Comparison of ENCODE assay signal across 16 cellular contexts in the genomic region with DNA sequence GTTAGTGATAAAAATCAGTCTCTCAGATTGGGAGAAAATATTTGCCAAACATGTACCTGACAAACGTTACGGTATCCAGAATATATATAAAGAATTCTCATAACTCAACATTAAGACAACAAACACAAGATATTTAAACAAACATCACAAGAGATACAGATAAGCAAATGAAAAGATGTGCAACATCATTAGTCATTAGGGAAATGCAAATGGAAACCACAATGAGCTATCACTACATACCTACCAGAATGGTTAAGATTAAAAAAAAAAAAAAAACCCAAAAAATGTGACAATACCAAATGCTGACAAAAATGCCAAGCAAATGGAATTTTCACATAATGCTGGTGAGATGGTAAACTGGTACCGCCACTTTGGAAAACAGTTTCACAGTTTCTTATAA. TPM values are rescaled to one million over a fixed set of nuclear protein-coding genes. Genes with fewer than 3 reads are reported as not detected.
DNase-seq lines count a peak whose midpoint lies in the region; FAIRE-seq and TF ChIP-seq lines count a peak whose summit lies in the region.
"Had no signal": no experiment of that assay in that cellular context is flagged by ENCODE, and none has a peak within 500 bp of the region (broad histone marks: within the 10 kb centered on the region; RNA-seq: fewer than 3 reads in every experiment).

No MANE protein-coding gene starts in this region.

- no peak overlapping the region for H4K8ac ChIP-seq in mesenchymal stem cell (ENCODE audit: low read length)

- no peaks in the 10 kb centered on the region for H3K4me1 Mint-ChIP-seq in astrocyte (ENCODE audit: low read depth, unreplicated experiment)
- H3K4me1 Mint-ChIP-seq in CD4-positive, alpha-beta memory T cell, result peaks cover 4 to 17% (median 12%) of the 10 kb centered on the region in 4 donors

- peak; percentile 11 for DNase-seq in EH (ENCODE audit: low read depth)
- DNase-seq in NCI-H526 (lab: John Stamatoyannopoulos, UW), result peak; percentile 56 to 63
- DNase-seq in astrocyte (ENCODE audit: low read depth), result peak; percentile 6
- peak; percentile 9 for DNase-seq in mesenchymal stem cell
- no peak for DNase-seq in NOMO-1 (lab: John Stamatoyannopoulos, UW; ENCODE audit: unreplicated experiment in 2 of 2)
- DNase-seq in CD4-positive, alpha-beta memory T cell, result no peak
- DNase-seq: CD8-positive, alpha-beta memory T cell; COR-L47; DMS 273 treated with DMSO at 0.1 percent for 48 hours; GDM1; GM23248 had no signal

- H2BK5ac ChIP-seq in mesenchymal stem cell (ENCODE audit: low read depth, low read length, poor library complexity, severe bottlenecking), result no peak overlapping the region

- H3K4me1 ChIP-seq in astrocyte (ENCODE audit: insufficient read depth, low read length) (no peaks in the 10 kb centered on the region), mesenchymal stem cell (ENCODE audit: control insufficient read depth, insufficient read depth, low read depth, low read length) (no peaks in the 10 kb centered on the region)
- H3K4me1 ChIP-seq in CD4-positive, alpha-beta memory T cell (ENCODE audit: insufficient read depth, low read length), result no peaks in the 10 kb centered on the region
- H3K4me1 ChIP-seq: BLaER1 treated with 17β-estradiol and CSF1 and Interleukin-3, amounts not matched to agents 10 nM and 100 nM; HAP-1 had no signal

- H3K9ac ChIP-seq in astrocyte (ENCODE audit: low read length) (no peak overlapping the region), mesenchymal stem cell (ENCODE audit: low read length) (no peak overlapping the region)
- H3K9ac ChIP-seq: BLaER1 treated with 17β-estradiol and CSF1 and Interleukin-3, amounts not matched to agents 10 nM and 100 nM; GM23248 had no signal

- no peak overlapping the region for H3K4me3 Mint-ChIP-seq in astrocyte (ENCODE audit: unreplicated experiment)
- H3K4me3 Mint-ChIP-seq in CD4-positive, alpha-beta memory T cell, result no peak overlapping the region
- H3K4me3 Mint-ChIP-seq: B cell; CD8-positive, alpha-beta memory T cell had no signal

- H3K27ac ChIP-seq in astrocyte (ENCODE audit: low read depth, low read length) (no peak overlapping the region), mesenchymal stem cell (ENCODE audit: low read length, poor library complexity, severe bottlenecking) (no peak overlapping the region)
- no peak overlapping the region for H3K27ac ChIP-seq in CD4-positive, alpha-beta memory T cell (ENCODE audit: low read depth, low read length)
- H3K27ac ChIP-seq: BLaER1 treated with 17β-estradiol and CSF1 and Interleukin-3, amounts not matched to agents 10 nM and 100 nM; GM23248 had no signal

- TF ChIP-seq CTCF in astrocyte (IDR thresholded peaks at IDR 0.05; ENCODE audit: insufficient read depth, low read depth, low read length), result no peak

- FAIRE-seq in astrocyte (lab: Jason Lieb, UNC), result no peak
- FAIRE-seq: GM12892, GM18507 had no signal

- WGBS in mesenchymal stem cell, result 100% methylated on average over 1 of the region's 3 CpGs

- H2BK15ac ChIP-seq in mesenchymal stem cell (ENCODE audit: low read depth, poor library complexity, severe bottlenecking), result no peak overlapping the region

- H3K4me2 ChIP-seq in astrocyte (ENCODE audit: low read length), result no peak overlapping the region
- H3K4me2 ChIP-seq in mesenchymal stem cell (ENCODE audit: low read length, poor library complexity, severe bottlenecking), result no peak overlapping the region
- H3K4me2 ChIP-seq: BLaER1 treated with 17β-estradiol and CSF1 and Interleukin-3, amounts not matched to agents 10 nM and 100 nM had no signal

- H3K14ac ChIP-seq in mesenchymal stem cell (ENCODE audit: low read length in 2 of 2), result no peak overlapping the region

- H3K27me3 ChIP-seq in astrocyte (ENCODE audit: insufficient read depth, low read length) (no peaks in the 10 kb centered on the region), mesenchymal stem cell (ENCODE audit: control insufficient read depth in 1 of 2, insufficient read depth in 1 of 2, low read length in 2 of 2) (no peaks in the 10 kb centered on the region)
- no peaks in the 10 kb centered on the region for H3K27me3 ChIP-seq in CD4-positive, alpha-beta memory T cell (ENCODE audit: insufficient read depth, low read length)
- H3K27me3 ChIP-seq: BLaER1 treated with 17β-estradiol and CSF1 and Interleukin-3, amounts not matched to agents 10 nM and 100 nM had no signal

- H3K9me3 ChIP-seq in astrocyte (ENCODE audit: insufficient read depth, low read depth, low read length), result no peaks in the 10 kb centered on the region
- H3K9me3 ChIP-seq in mesenchymal stem cell (ENCODE audit: control insufficient read depth, low read length), result no peaks in the 10 kb centered on the region
- no peaks in the 10 kb centered on the region for H3K9me3 ChIP-seq in CD4-positive, alpha-beta memory T cell (ENCODE audit: control insufficient read depth in 1 of 2, low read length in 2 of 2)
- H3K9me3 ChIP-seq: HAP-1 had no signal

- H3K36me3 Mint-ChIP-seq in astrocyte (ENCODE audit: low read depth, unreplicated experiment), result peaks cover 14% of the 10 kb centered on the region
- peaks cover 57 to 78% of the 10 kb centered on the region in 2 donors for H3K36me3 Mint-ChIP-seq in CD4-positive, alpha-beta memory T cell

- H2BK120ac ChIP-seq in mesenchymal stem cell (ENCODE audit: low read depth, low read length), result no peak overlapping the region

- no peak overlapping the region for H4K91ac ChIP-seq in mesenchymal stem cell (ENCODE audit: low read length)

- H3K4me3 ChIP-seq in astrocyte (ENCODE audit: insufficient read depth, low read depth, low read length), result no peak overlapping the region
- no peak overlapping the region for H3K4me3 ChIP-seq in mesenchymal stem cell (ENCODE audit: insufficient read depth in 1 of 2, low read depth in 1 of 2, low read length in 2 of 2)
- no peak overlapping the region for H3K4me3 ChIP-seq in CD4-positive, alpha-beta memory T cell (ENCODE audit: low read length in 2 of 2)
- H3K4me3 ChIP-seq: BLaER1 treated with 17β-estradiol and CSF1 and Interleukin-3, amounts not matched to agents 10 nM and 100 nM; GM23248; HAP-1 had no signal

- no peak overlapping the region for H2AFZ ChIP-seq in astrocyte (ENCODE audit: low read depth, low read length)
- H2AFZ ChIP-seq in mesenchymal stem cell (ENCODE audit: low read depth, low read length), result no peak overlapping the region
- H2AFZ ChIP-seq: GM23248 had no signal

- intact Hi-C loops in CD4-positive, alpha-beta memory T cell (cut with micrococcal nuclease), result no loop called here

- H3K27ac Mint-ChIP-seq in astrocyte (ENCODE audit: unreplicated experiment), result no peak overlapping the region
- H3K27ac Mint-ChIP-seq in CD4-positive, alpha-beta memory T cell, result no peak overlapping the region
- H3K27ac Mint-ChIP-seq: B cell; CD8-positive, alpha-beta memory T cell had no signal

- no peak overlapping the region for H3K4ac ChIP-seq in mesenchymal stem cell (ENCODE audit: low read depth in 1 of 2, low read length in 2 of 2)

- H3K27me3 Mint-ChIP-seq in astrocyte (ENCODE audit: low read depth, unreplicated experiment), result no peaks in the 10 kb centered on the region
- no peaks in the 10 kb centered on the region for H3K27me3 Mint-ChIP-seq in CD4-positive, alpha-beta memory T cell
- H3K27me3 Mint-ChIP-seq: B cell; CD8-positive, alpha-beta memory T cell had no signal

- H3K18ac ChIP-seq in mesenchymal stem cell (ENCODE audit: low read depth in 1 of 2, low read length in 2 of 2), result no peak overlapping the region

- H3K36me3 ChIP-seq in astrocyte (ENCODE audit: insufficient read depth, low read length), result peaks cover 3% of the 10 kb centered on the region
- H3K36me3 ChIP-seq in mesenchymal stem cell (ENCODE audit: control insufficient read depth in 1 of 2, insufficient read depth in 2 of 2, low read depth in 1 of 2, low read length in 2 of 2), result peaks cover 12 to 69% of the 10 kb centered on the region in 2 experiments
- H3K36me3 ChIP-seq in CD4-positive, alpha-beta memory T cell (ENCODE audit: insufficient read depth, low read length), result peaks cover 8% of the 10 kb centered on the region

- CTCF ChIA-PET in CD4-positive, alpha-beta memory T cell (lab: Charles Lee; ENCODE audit: partially characterized antibody), result no interaction called here

- H2BK12ac ChIP-seq in mesenchymal stem cell (ENCODE audit: low read length in 2 of 2), result no peak overlapping the region

- H2AK5ac ChIP-seq in mesenchymal stem cell (ENCODE audit: low read length, severe bottlenecking), result no peak overlapping the region

- H3K79me2 ChIP-seq in astrocyte (ENCODE audit: insufficient read depth, low read length), result peaks cover 10% of the 10 kb centered on the region

- H3K23ac ChIP-seq in mesenchymal stem cell (ENCODE audit: low read length in 2 of 2), result no peak overlapping the region

- H3K9me3 Mint-ChIP-seq in astrocyte (ENCODE audit: unreplicated experiment), result no peaks in the 10 kb centered on the region
- peaks cover 0 to 6% (median 0%) of the 10 kb centered on the region in 8 donors for H3K9me3 Mint-ChIP-seq in CD4-positive, alpha-beta memory T cell

- H3K79me1 ChIP-seq in mesenchymal stem cell (replicated peaks; ENCODE audit: low read length, poor library complexity, severe bottlenecking), result peaks cover 27% of the 10 kb centered on the region

- H4K20me1 ChIP-seq in astrocyte (ENCODE audit: insufficient read depth, low read length), result peaks cover 24% of the 10 kb centered on the region

- POLR2A ChIA-PET in CD4-positive, alpha-beta memory T cell (lab: Charles Lee; ENCODE audit: partially characterized antibody), result no interaction called here

RNA-seq across cellular contexts. Expression of gene CERT1, which starts 15.4 kb away (rescaled TPM):
- 29.5 and 29.6 TPM in 2 replicates for total RNA-seq in astrocyte
- 33.2 TPM for polyA plus RNA-seq in mesenchymal stem cell (2013, experiment 1 of 2)
- polyA plus RNA-seq in mesenchymal stem cell (2013, experiment 2 of 2), result 34.9 TPM
- 10 to 100 TPM; 43.8 to 49.7 TPM for total RNA-seq in CD4-positive, alpha-beta memory T cell
- 10 to 100 TPM; 16.8 to 22.5 TPM for polyA plus RNA-seq in CD4-positive, alpha-beta memory T cell

RNA-seq across cellular contexts. Expression of gene POLK, which starts 15.7 kb away (rescaled TPM):
- 27.5 and 27.6 TPM in 2 replicates for total RNA-seq in astrocyte
- 13.8 TPM for polyA plus RNA-seq in mesenchymal stem cell (2013, experiment 1 of 2)
- polyA plus RNA-seq in mesenchymal stem cell (2013, experiment 2 of 2), result 13.5 TPM
- total RNA-seq in CD4-positive, alpha-beta memory T cell, result 10 to 100 TPM; 30.0 to 30.4 TPM
- polyA plus RNA-seq in CD4-positive, alpha-beta memory T cell, result 10 to 100 TPM; 24.0 to 25.4 TPM

Comparison
In these comparisons a context has a peak if more than half of its experiments do, and no peak if none do; other contexts are left out.
1. DNase-seq: peak in EH (single experiment), NCI-H526 (2 of 2), astrocyte (single experiment) and mesenchymal stem cell (single experiment); none in NOMO-1 (0 of 2) and CD4-positive, alpha-beta memory T cell (0 of 5).